In the genomic region with DNA sequence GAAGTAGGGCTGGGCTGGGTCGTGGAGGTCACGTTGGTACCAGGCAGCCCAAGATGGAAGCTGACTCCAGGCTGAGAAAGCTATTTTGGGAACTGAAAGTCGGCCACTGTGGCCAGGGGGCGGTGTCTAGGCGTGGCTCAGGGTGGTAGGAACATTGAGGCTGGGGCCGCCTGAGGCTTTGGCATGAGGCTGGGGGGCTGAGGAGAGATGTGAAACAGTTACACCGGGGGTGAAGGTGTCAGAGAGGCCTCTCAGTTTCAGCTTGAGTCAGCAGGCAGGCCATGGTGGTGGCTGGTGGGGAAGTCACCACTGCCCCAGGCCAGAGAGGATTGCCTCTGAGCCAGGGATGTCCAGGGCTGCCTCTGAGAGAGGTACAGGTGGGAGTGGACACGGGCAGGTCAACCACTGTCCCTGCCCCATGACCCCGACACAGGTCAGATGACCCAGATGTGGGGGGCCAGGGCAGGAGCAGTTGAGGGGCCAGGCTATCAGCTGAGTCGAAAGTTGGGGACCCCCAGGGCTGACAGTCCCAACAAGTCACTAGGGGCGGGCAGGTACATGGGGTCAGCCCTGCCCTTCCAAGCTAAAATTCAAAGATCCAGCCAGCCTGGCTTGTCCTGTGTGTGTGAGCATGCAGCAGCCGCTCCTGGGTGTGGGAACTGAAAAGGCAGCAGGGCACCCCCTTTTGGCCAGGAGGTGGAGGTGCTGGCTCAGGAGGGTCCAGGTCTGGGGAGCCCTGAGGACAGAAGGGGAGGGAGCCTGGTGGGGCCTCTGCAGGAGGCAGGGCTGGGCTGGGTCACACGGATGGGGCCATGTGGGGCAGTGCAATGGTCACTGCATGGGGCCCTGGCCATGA, we compare ENCODE assay signal across 8 cellular contexts. TPM values are rescaled to one million over a fixed set of nuclear protein-coding genes. Genes with fewer than 3 reads are reported as not detected.
DNase-seq lines count a peak whose midpoint lies in the region; ATAC-seq and TF ChIP-seq lines count a peak whose summit lies in the region.

No MANE protein-coding gene starts in this region.

- H3K4me3 ChIP-seq in AG04449 (ENCODE audit: low read depth, low read length) (no peak overlapping the region), NT2/D1 (ENCODE audit: insufficient read length, low read depth) (no peak overlapping the region), fibroblast of pulmonary artery (replicated peaks; ENCODE audit: low read depth, low read length) (no peak overlapping the region)

- peaks cover 63% of the 10 kb centered on the region for H3K27me3 Mint-ChIP-seq in progenitor cell of endocrine pancreas

- no peaks in the 10 kb centered on the region for H3K9me3 Mint-ChIP-seq in progenitor cell of endocrine pancreas (ENCODE audit: low read depth)

- no peaks in the 10 kb centered on the region for H3K4me1 Mint-ChIP-seq in progenitor cell of endocrine pancreas (ENCODE audit: low read depth)

- H3K27me3 ChIP-seq in NT2/D1 (ENCODE audit: insufficient read depth, insufficient read length): peaks cover 5% of the 10 kb centered on the region

- peak overlapping the region; percentile 23 for H3K9ac ChIP-seq in NT2/D1 (ENCODE audit: insufficient read length, low read depth)

- peaks cover 30% of the 10 kb centered on the region for H3K36me3 ChIP-seq in NT2/D1 (ENCODE audit: insufficient read depth, insufficient read length, low read length)

- H3K9me3 ChIP-seq in NT2/D1 (ENCODE audit: insufficient read depth, low read length): no peaks in the 10 kb centered on the region

- H3K36me3 Mint-ChIP-seq in progenitor cell of endocrine pancreas (ENCODE audit: insufficient read depth): peaks cover 2% of the 10 kb centered on the region

- POLR2A ChIA-PET in AG04449 (lab: Yijun Ruan, JAX): interaction anchor here (2.1 to 3.9 kb wide), 2 partner anchors 12 to 16 kb away, joined by 7 to 18 read pairs; a partner anchor contains a TSS

- ATAC-seq in GM18511 (IDR thresholded peaks at IDR 0.05; ENCODE audit: unreplicated experiment): peak; percentile 83
- ATAC-seq in HG02938 (IDR thresholded peaks at IDR 0.05; ENCODE audit: unreplicated experiment): peak; percentile 71

- DNase-seq in AG04449 (ENCODE audit: low read depth, low spot score) (no peak), NT2/D1 (ENCODE audit: low read depth, low spot score) (peak; percentile 48), activated T-cell treated with anti-CD3 and anti-CD28 coated beads for 48 hours (ENCODE audit: low read depth) (peak; percentile 72), fibroblast of pulmonary artery (ENCODE audit: low read depth) (peak; percentile 68), progenitor cell of endocrine pancreas (ENCODE audit: low spot score, unreplicated experiment) (no peak), NCI-H2029 treated with DMSO at 0.1 percent for 48 hours (lab: John Stamatoyannopoulos, UW) (no peak)

- TF ChIP-seq CTCF in AG04449 (IDR thresholded peaks at IDR 0.05; ENCODE audit: insufficient read depth, low read length, missing control alignments) (peak; percentile 57), fibroblast of pulmonary artery (IDR thresholded peaks at IDR 0.05; ENCODE audit: low read length, missing control alignments) (peak; percentile 55), progenitor cell of endocrine pancreas (IDR thresholded peaks at IDR 0.05; ENCODE audit: unreplicated experiment) (peak; percentile 56)

- CTCF ChIA-PET in AG04449 (lab: Yijun Ruan, JAX): interaction anchor here (1.4 to 10.6 kb wide), 6 partner anchors 9 to 48 kb away, joined by 5 to 182 read pairs (median 23); a partner anchor contains a TSS

- peaks cover 40% of the 10 kb centered on the region for H3K4me1 ChIP-seq in NT2/D1 (ENCODE audit: insufficient read depth, insufficient read length)

- H3K27ac Mint-ChIP-seq in progenitor cell of endocrine pancreas: no peak overlapping the region

- no peak overlapping the region for H3K4me3 Mint-ChIP-seq in progenitor cell of endocrine pancreas (ENCODE audit: low read depth)

RNA-seq across cellular contexts. Expression of a gene that starts 7.2 kb away (rescaled TPM):
- total RNA-seq in progenitor cell of endocrine pancreas: 0.95 and 1.7 TPM in 2 replicates

RNA-seq across cellular contexts. Expression of a gene that starts 12.6 kb away (rescaled TPM):
- total RNA-seq in progenitor cell of endocrine pancreas: 13.0 and 15.2 TPM in 2 replicates

RNA-seq across cellular contexts. Expression of a gene that starts 16.1 kb away (rescaled TPM):
- total RNA-seq in progenitor cell of endocrine pancreas: 62.5 and 65.0 TPM in 2 replicates

RNA-seq across cellular contexts. Expression of a gene that starts 18.1 kb away (rescaled TPM):
- 25.3 and 25.9 TPM in 2 replicates for total RNA-seq in progenitor cell of endocrine pancreas

RNA-seq across cellular contexts. Expression of a gene that starts 25.6 kb away (rescaled TPM):
- 61.4 and 63.8 TPM in 2 replicates for total RNA-seq in progenitor cell of endocrine pancreas

Comparison
In these comparisons a context has a peak if more than half of its experiments do, and no peak if none do; other contexts are left out.
1. DNase-seq: peak in NT2/D1 (single experiment), activated T-cell treated with anti-CD3 and anti-CD28 coated beads for 48 hours (single experiment) and fibroblast of pulmonary artery (single experiment); none in AG04449 (single experiment), progenitor cell of endocrine pancreas (single experiment) and NCI-H2029 treated with DMSO at 0.1 percent for 48 hours (single experiment).
2. Peak in every context shown above with its lines, with median percentiles within 50 percentile points of each other: CTCF ChIP-seq.